11 cellular contexts compared by ENCODE assay signal in genomic region chr10:97618285-97618684, GRCh38. TPM values are rescaled to one million over a fixed set of nuclear protein-coding genes. Genes with fewer than 3 reads are reported as not detected.
"Had no signal": no experiment of that assay in that cellular context is flagged by ENCODE, and none has a peak within 500 bp of the region (broad histone marks: within the 10 kb centered on the region; RNA-seq: fewer than 3 reads in every experiment).

No MANE protein-coding gene starts in this region.

- H3K27ac ChIP-seq: GM23248 had no signal

- H3K36me3 ChIP-seq: HAP-1 had no signal

- H3K27ac Mint-ChIP-seq: H9, HFFc6 had no signal

- DNase-seq: GM23248, GOT3, H7, H9, HCEC 1CT, HFFc6 had no signal

- FAIRE-seq: H1, H54 had no signal

- H2AFZ ChIP-seq: GM23248 had no signal

- H3K4me1 Mint-ChIP-seq: H9 had no signal

- H3K4me3 ChIP-seq: GM23248, HAP-1 had no signal

- ATAC-seq: HCT116 had no signal

- H3K9ac ChIP-seq: GM23248 had no signal

- H3K9me3 ChIP-seq: HAP-1 had no signal

- H3K4me3 Mint-ChIP-seq: H9, HFFc6 had no signal

- H3K9me3 Mint-ChIP-seq: H9, HFFc6 had no signal

- H3K4me1 ChIP-seq: HAP-1 had no signal

RNA-seq across cellular contexts. Expression of gene C10orf62, which starts 28.8 kb away (rescaled TPM):
- total RNA-seq: GM23248, H1, H4, H7, HFFc6 had no signal
- polyA plus RNA-seq: GM23248 had no signal

RNA-seq across cellular contexts. Expression of gene HOGA1, which starts 34.1 kb away (rescaled TPM):
- total RNA-seq: H7 had no signal

RNA-seq across cellular contexts. Expression of gene ANKRD2, which starts 45.7 kb away (rescaled TPM):
- total RNA-seq: GM23248, H1, H7, H9 had no signal
- polyA plus RNA-seq: GM23248, H1 had no signal
